In the genomic region with DNA sequence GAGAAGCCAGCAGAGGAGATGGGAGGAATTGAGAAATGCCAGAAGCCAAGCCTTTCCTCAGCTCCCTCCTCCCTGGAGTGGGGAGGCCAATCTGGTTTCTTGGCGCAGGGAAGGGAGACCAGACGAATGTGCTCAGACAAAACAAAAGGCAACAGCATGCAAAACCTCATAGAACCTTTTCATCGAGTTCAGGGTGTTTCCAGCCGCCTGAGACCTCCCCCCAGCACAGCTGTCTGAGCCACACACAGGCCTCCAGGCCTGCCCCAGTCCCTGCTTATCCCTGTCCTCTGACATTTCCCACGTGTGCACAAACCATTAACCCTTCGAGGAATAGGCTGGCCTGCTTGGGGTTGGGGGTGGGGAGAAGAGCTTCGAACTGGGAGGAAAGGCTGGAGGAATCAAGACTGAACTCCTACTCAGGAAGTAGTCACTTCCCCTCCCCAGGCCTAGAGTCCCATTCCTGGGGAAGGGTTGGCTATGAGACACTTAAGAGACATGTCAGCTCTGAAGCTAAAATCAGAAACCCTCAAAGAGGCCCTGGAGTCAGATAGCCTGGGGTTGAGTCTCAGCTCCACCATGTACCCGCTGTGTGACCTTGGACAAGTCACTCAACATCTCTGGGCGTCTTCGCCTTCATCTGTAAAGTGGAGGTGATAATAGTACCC, we compare ENCODE assay signal across 11 cellular contexts. TPM values are rescaled to one million over a fixed set of nuclear protein-coding genes. Genes with fewer than 3 reads are reported as not detected.
A peak's percentile ranks its signal among the peaks of the same experiment; 100 is the strongest.
DNase-seq lines count a peak whose midpoint lies in the region; ATAC-seq, FAIRE-seq and TF ChIP-seq lines count a peak whose summit lies in the region.
"Had no signal": no experiment of that assay in that cellular context is flagged by ENCODE, and none has a peak within 500 bp of the region (broad histone marks: within the 10 kb centered on the region; RNA-seq: fewer than 3 reads in every experiment).

No MANE protein-coding gene starts in this region.

- no peak overlapping the region for H3K27ac Mint-ChIP-seq in neural progenitor cell
- H3K27ac Mint-ChIP-seq in activated T-helper 17 cell treated with anti-CD3 and anti-CD28 coated beads, Interleukin-2, amount 50 U/mL, for 72 hours, result no peak overlapping the region
- H3K27ac Mint-ChIP-seq: stimulated activated memory B cell treated with anti-CD40 and anti-IgM and Interleukin-4, amounts not matched to agents 10 μg/mL and 1 μg/mL and 100 μg/mL, for 72 hours had no signal

- H3K27me3 ChIP-seq in neural progenitor cell, result peaks cover 100% of the 10 kb centered on the region

- DNase-seq in AG08395 (ENCODE audit: low spot score), result peak; percentile 59
- DNase-seq in RPMI7951 (ENCODE audit: low read depth), result peak; percentile 84
- peak; percentile 66 for DNase-seq in fibroblast of mammary gland (ENCODE audit: low read depth)
- peak; percentile 45 for DNase-seq in neural progenitor cell (ENCODE audit: low spot score)
- no peak for DNase-seq in NCI-H1417 (lab: John Stamatoyannopoulos, UW)
- DNase-seq in activated CD4-positive, CD25-positive, alpha-beta regulatory T cell treated with anti-CD3 and anti-CD28 coated beads, Interleukin-2, amount 50 U/mL, for 72 hours, result no peak
- no peak for DNase-seq in GM12891 (ENCODE audit: insufficient read length, low spot score)
- DNase-seq: NCI-H1048; stimulated activated CD4-positive, alpha-beta T cell treated with anti-CD3 and anti-CD28 coated beads, Interleukin-12 subunit alpha, Interleukin-12 subunit beta, amount 100 ng/mL, for 4 hours had no signal

- no peak for TF ChIP-seq POLR2A in GM12891 (IDR thresholded peaks at IDR 0.05; ENCODE audit: low read depth, low read length)

- H3K4me2 ChIP-seq in neural progenitor cell, result no peak overlapping the region

- peaks cover 7% of the 10 kb centered on the region for H3K4me1 Mint-ChIP-seq in neural progenitor cell
- no peaks in the 10 kb centered on the region for H3K4me1 Mint-ChIP-seq in activated T-helper 17 cell treated with anti-CD3 and anti-CD28 coated beads, Interleukin-2, amount 50 U/mL, for 72 hours

- H3K27me3 Mint-ChIP-seq in neural progenitor cell (ENCODE audit: insufficient read depth, low read depth), result peaks cover 95% of the 10 kb centered on the region
- peaks cover 66% of the 10 kb centered on the region for H3K27me3 Mint-ChIP-seq in activated T-helper 17 cell treated with anti-CD3 and anti-CD28 coated beads, Interleukin-2, amount 50 U/mL, for 72 hours

- TF ChIP-seq CTCF in fibroblast of mammary gland (conservative IDR thresholded peaks at IDR 0.05; ENCODE audit: control insufficient read depth, insufficient read depth, low read depth, low read length) (no peak), neural progenitor cell (IDR thresholded peaks at IDR 0.05) (no peak)

- FAIRE-seq in GM12891 (lab: Jason Lieb, UNC), result no peak

- no peaks in the 10 kb centered on the region for H3K9me3 Mint-ChIP-seq in neural progenitor cell
- H3K9me3 Mint-ChIP-seq in activated T-helper 17 cell treated with anti-CD3 and anti-CD28 coated beads, Interleukin-2, amount 50 U/mL, for 72 hours, result no peaks in the 10 kb centered on the region
- H3K9me3 Mint-ChIP-seq: stimulated activated memory B cell treated with anti-CD40 and anti-IgM and Interleukin-4, amounts not matched to agents 10 μg/mL and 1 μg/mL and 100 μg/mL, for 72 hours had no signal

- peak overlapping the region; percentile 9 for H3K4me3 ChIP-seq in fibroblast of mammary gland (ENCODE audit: control insufficient read depth, low read depth, low read length)
- no peak overlapping the region for H3K4me3 ChIP-seq in neural progenitor cell

- peaks cover 9% of the 10 kb centered on the region for H3K4me1 ChIP-seq in neural progenitor cell

- no peak overlapping the region for H2AFZ ChIP-seq in neural progenitor cell (replicated peaks)

- no peaks in the 10 kb centered on the region for H3K9me3 ChIP-seq in neural progenitor cell (ENCODE audit: low read depth)

- H3K9ac ChIP-seq in neural progenitor cell, result no peak overlapping the region

- ATAC-seq in activated T-helper 17 cell treated with anti-CD3 and anti-CD28 coated beads, Interleukin-2, amount 50 U/mL, for 72 hours (replicated peaks), result no peak
- ATAC-seq: stimulated activated memory B cell treated with anti-CD40 and anti-IgM and Interleukin-4, amounts not matched to agents 10 μg/mL and 1 μg/mL and 100 μg/mL, for 72 hours had no signal

- no peak overlapping the region for H3K27ac ChIP-seq in neural progenitor cell

- H3K36me3 Mint-ChIP-seq in neural progenitor cell, result no peaks in the 10 kb centered on the region
- H3K36me3 Mint-ChIP-seq in activated T-helper 17 cell treated with anti-CD3 and anti-CD28 coated beads, Interleukin-2, amount 50 U/mL, for 72 hours (ENCODE audit: low read depth), result no peaks in the 10 kb centered on the region
- H3K36me3 Mint-ChIP-seq: stimulated activated memory B cell treated with anti-CD40 and anti-IgM and Interleukin-4, amounts not matched to agents 10 μg/mL and 1 μg/mL and 100 μg/mL, for 72 hours had no signal

- peaks cover 39% of the 10 kb centered on the region for H3F3A ChIP-seq in neural progenitor cell (ENCODE audit: low read depth)

- H3K36me3 ChIP-seq in neural progenitor cell, result no peaks in the 10 kb centered on the region

- no peaks in the 10 kb centered on the region for H3K79me2 ChIP-seq in neural progenitor cell (ENCODE audit: low read depth)

- H4K20me1 ChIP-seq in neural progenitor cell (ENCODE audit: low read depth), result peaks cover 98% of the 10 kb centered on the region

- no peak overlapping the region for H3K4me3 Mint-ChIP-seq in neural progenitor cell
- H3K4me3 Mint-ChIP-seq in activated T-helper 17 cell treated with anti-CD3 and anti-CD28 coated beads, Interleukin-2, amount 50 U/mL, for 72 hours, result no peak overlapping the region
- H3K4me3 Mint-ChIP-seq: stimulated activated memory B cell treated with anti-CD40 and anti-IgM and Interleukin-4, amounts not matched to agents 10 μg/mL and 1 μg/mL and 100 μg/mL, for 72 hours had no signal

TF ChIP-seq in GM12891, 5 proteins besides CTCF, POLR2A, EP300 and RAD21:
- no peak for TF ChIP-seq TAF1 (IDR thresholded peaks at IDR 0.05; ENCODE audit: low read depth, low read length)
- TF ChIP-seq POU2F2 (IDR thresholded peaks at IDR 0.05; ENCODE audit: low read depth, low read length), result no peak
- TF ChIP-seq POLR2AphosphoS5 (IDR thresholded peaks at IDR 0.05; ENCODE audit: low read depth, low read length), result no peak
- TF ChIP-seq PAX5 (IDR thresholded peaks at IDR 0.05; ENCODE audit: insufficient read depth, low read length, severe bottlenecking), result no peak
- no peak for TF ChIP-seq SPI1 (IDR thresholded peaks at IDR 0.05; ENCODE audit: low read depth, low read length)

RNA-seq across cellular contexts. Expression of gene TBX3, which starts 10.7 kb away (rescaled TPM):
- 51.4 and 61.6 TPM in 2 replicates for total RNA-seq in RPMI7951 (2014; rRNA removed; shearing (Covaris generic))
- total RNA-seq in neural progenitor cell (ENCODE audit: low replicate concordance), result not detected in 2 replicates
- total RNA-seq in activated T-helper 17 cell treated with anti-CD3 and anti-CD28 coated beads, Interleukin-2, amount 50 U/mL, for 72 hours, result not detected
- 0.01 TPM for polyA plus RNA-seq in GM12891 (2012; ENCODE audit: low read depth, missing spikeins)

Comparison
In these comparisons a context has a peak if more than half of its experiments do, and no peak if none do; other contexts are left out.
1. DNase-seq: peak in AG08395 (single experiment), RPMI7951 (single experiment), fibroblast of mammary gland (single experiment) and neural progenitor cell (single experiment); none in NCI-H1417 (0 of 3), activated CD4-positive, CD25-positive, alpha-beta regulatory T cell treated with anti-CD3 and anti-CD28 coated beads, Interleukin-2, amount 50 U/mL, for 72 hours (single experiment) and GM12891 (single experiment).
2. RNA of gene TBX3, which starts 10.7 kb away (total RNA-seq): 51.4 to 61.6 TPM in RPMI7951; not detected in neural progenitor cell and not detected in activated T-helper 17 cell treated with anti-CD3 and anti-CD28 coated beads, Interleukin-2, amount 50 U/mL, for 72 hours; every median in the first group is over 10 times any median in the second.